ENCODE assay signal across 1 cellular context in genomic region chr5:10583663-10584572, GRCh38.
TF ChIP-seq lines count a peak whose summit lies in the region.

No MANE protein-coding gene starts in this region.

TF ChIP-seq in HepG2, 621 proteins besides CTCF, POLR2A, EP300 and RAD21:
- TF ChIP-seq ZC3H4 (CRISPR knock-in tag; IDR thresholded peaks at IDR 0.05; ENCODE audit: borderline replicate concordance), result no peak
- no peak for TF ChIP-seq TRIM24 (CRISPR knock-in tag; IDR thresholded peaks at IDR 0.05)
- TF ChIP-seq, protein P1, sequence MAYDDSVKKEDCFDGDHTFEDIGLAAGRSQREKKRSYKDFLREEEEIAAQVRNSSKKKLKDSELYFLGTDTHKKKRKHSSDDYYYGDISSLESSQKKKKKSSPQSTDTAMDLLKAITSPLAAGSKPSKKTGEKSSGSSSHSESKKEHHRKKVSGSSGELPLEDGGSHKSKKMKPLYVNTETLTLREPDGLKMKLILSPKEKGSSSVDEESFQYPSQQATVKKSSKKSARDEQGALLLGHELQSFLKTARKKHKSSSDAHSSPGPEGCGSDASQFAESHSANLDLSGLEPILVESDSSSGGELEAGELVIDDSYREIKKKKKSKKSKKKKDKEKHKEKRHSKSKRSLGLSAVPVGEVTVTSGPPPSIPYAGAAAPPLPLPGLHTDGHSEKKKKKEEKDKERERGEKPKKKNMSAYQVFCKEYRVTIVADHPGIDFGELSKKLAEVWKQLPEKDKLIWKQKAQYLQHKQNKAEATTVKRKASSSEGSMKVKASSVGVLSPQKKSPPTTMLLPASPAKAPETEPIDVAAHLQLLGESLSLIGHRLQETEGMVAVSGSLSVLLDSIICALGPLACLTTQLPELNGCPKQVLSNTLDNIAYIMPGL (CRISPR knock-in tag; IDR thresholded peaks at IDR 0.05; ENCODE audit: borderline replicate concordance in 1 of 2, low read depth in 1 of 2), result no peak
- TF ChIP-seq JUNB (CRISPR knock-in tag; IDR thresholded peaks at IDR 0.05; ENCODE audit: borderline replicate concordance), result no peak
- TF ChIP-seq, protein P2, sequence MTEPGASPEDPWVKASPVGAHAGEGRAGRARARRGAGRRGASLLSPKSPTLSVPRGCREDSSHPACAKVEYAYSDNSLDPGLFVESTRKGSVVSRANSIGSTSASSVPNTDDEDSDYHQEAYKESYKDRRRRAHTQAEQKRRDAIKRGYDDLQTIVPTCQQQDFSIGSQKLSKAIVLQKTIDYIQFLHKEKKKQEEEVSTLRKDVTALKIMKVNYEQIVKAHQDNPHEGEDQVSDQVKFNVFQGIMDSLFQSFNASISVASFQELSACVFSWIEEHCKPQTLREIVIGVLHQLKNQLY (CRISPR knock-in tag; IDR thresholded peaks at IDR 0.05), result no peak
- TF ChIP-seq MXD4 (CRISPR knock-in tag; IDR thresholded peaks at IDR 0.05), result no peak
- no peak for TF ChIP-seq AKAP8 (CRISPR knock-in tag; IDR thresholded peaks at IDR 0.05)
- no peak for TF ChIP-seq SYNCRIP (IDR thresholded peaks at IDR 0.05; ENCODE audit: insufficient read depth, low read depth, low read length)
- no peak for TF ChIP-seq CENPT (CRISPR knock-in tag; IDR thresholded peaks at IDR 0.05; ENCODE audit: low read depth)
- TF ChIP-seq ZNF574 (CRISPR knock-in tag; IDR thresholded peaks at IDR 0.05), result no peak
- TF ChIP-seq SRY (CRISPR knock-in tag; IDR thresholded peaks at IDR 0.05), result no peak
- TF ChIP-seq SOX5 (CRISPR knock-in tag; IDR thresholded peaks at IDR 0.05; ENCODE audit: borderline replicate concordance), result no peak
- TF ChIP-seq ZNF530 (CRISPR knock-in tag; IDR thresholded peaks at IDR 0.05; ENCODE audit: low read depth), result no peak
- TF ChIP-seq NFIB (CRISPR knock-in tag; IDR thresholded peaks at IDR 0.05; ENCODE audit: borderline replicate concordance), result no peak
- no peak for TF ChIP-seq POLR2AphosphoS5 (IDR thresholded peaks at IDR 0.05; ENCODE audit: low read depth, low read length)
- TF ChIP-seq HCFC1 (IDR thresholded peaks at IDR 0.05; ENCODE audit: low read depth, low read length), result no peak
- TF ChIP-seq ZNF207 (IDR thresholded peaks at IDR 0.05; ENCODE audit: borderline replicate concordance), result no peak
- TF ChIP-seq, protein P3, sequence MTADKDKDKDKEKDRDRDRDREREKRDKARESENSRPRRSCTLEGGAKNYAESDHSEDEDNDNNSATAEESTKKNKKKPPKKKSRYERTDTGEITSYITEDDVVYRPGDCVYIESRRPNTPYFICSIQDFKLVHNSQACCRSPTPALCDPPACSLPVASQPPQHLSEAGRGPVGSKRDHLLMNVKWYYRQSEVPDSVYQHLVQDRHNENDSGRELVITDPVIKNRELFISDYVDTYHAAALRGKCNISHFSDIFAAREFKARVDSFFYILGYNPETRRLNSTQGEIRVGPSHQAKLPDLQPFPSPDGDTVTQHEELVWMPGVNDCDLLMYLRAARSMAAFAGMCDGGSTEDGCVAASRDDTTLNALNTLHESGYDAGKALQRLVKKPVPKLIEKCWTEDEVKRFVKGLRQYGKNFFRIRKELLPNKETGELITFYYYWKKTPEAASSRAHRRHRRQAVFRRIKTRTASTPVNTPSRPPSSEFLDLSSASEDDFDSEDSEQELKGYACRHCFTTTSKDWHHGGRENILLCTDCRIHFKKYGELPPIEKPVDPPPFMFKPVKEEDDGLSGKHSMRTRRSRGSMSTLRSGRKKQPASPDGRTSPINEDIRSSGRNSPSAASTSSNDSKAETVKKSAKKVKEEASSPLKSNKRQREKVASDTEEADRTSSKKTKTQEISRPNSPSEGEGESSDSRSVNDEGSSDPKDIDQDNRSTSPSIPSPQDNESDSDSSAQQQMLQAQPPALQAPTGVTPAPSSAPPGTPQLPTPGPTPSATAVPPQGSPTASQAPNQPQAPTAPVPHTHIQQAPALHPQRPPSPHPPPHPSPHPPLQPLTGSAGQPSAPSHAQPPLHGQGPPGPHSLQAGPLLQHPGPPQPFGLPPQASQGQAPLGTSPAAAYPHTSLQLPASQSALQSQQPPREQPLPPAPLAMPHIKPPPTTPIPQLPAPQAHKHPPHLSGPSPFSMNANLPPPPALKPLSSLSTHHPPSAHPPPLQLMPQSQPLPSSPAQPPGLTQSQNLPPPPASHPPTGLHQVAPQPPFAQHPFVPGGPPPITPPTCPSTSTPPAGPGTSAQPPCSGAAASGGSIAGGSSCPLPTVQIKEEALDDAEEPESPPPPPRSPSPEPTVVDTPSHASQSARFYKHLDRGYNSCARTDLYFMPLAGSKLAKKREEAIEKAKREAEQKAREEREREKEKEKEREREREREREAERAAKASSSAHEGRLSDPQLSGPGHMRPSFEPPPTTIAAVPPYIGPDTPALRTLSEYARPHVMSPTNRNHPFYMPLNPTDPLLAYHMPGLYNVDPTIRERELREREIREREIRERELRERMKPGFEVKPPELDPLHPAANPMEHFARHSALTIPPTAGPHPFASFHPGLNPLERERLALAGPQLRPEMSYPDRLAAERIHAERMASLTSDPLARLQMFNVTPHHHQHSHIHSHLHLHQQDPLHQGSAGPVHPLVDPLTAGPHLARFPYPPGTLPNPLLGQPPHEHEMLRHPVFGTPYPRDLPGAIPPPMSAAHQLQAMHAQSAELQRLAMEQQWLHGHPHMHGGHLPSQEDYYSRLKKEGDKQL (CRISPR knock-in tag; IDR thresholded peaks at IDR 0.05; ENCODE audit: low read depth), result no peak
- TF ChIP-seq USF2 (IDR thresholded peaks at IDR 0.05; ENCODE audit: low read depth, low read length), result no peak
- TF ChIP-seq USF2 (CRISPR knock-in tag; IDR thresholded peaks at IDR 0.05; ENCODE audit: borderline replicate concordance), result no peak
- TF ChIP-seq CREB1 (IDR thresholded peaks at IDR 0.05), result no peak
- TF ChIP-seq CREB1 (CRISPR knock-in tag; IDR thresholded peaks at IDR 0.05), result no peak
TF ChIP-seq in HepG2: peak in this region for 0.
